Comparison of ENCODE assay signal across 17 cellular contexts in genomic region chr10:82742478-82742877, GRCh38.
A peak's percentile ranks its signal among the peaks of the same experiment; 100 is the strongest.
DNase-seq lines count a peak whose midpoint lies in the region; FAIRE-seq and TF ChIP-seq lines count a peak whose summit lies in the region.
"Had no signal": no experiment of that assay in that cellular context is flagged by ENCODE, and none has a peak within 500 bp of the region (broad histone marks: within the 10 kb centered on the region; RNA-seq: fewer than 3 reads in every experiment).

No MANE protein-coding gene starts in this region.

- no peaks in the 10 kb centered on the region for H3K36me3 Mint-ChIP-seq in activated CD4-positive, alpha-beta memory T cell treated with anti-CD3 and anti-CD28 coated beads, Interleukin-2, amount 10 ng/mL, durations not matched to agents 7 days and 5 days (ENCODE audit: low read depth)
- H3K36me3 Mint-ChIP-seq: immature natural killer cell had no signal

- no peak for FAIRE-seq in small intestine (lab: Jason Lieb, UNC)

- H3K4me3 ChIP-seq in fibroblast of mammary gland (ENCODE audit: control insufficient read depth, low read depth, low read length) (no peak overlapping the region), small intestine (ENCODE audit: low read depth in 1 of 2, low read length in 2 of 2) (no peak overlapping the region), SJCRH30 (no peak overlapping the region), uterus (no peak overlapping the region)
- H3K4me3 ChIP-seq: Peyer's patch had no signal

- POLR2A ChIA-PET in activated CD4-positive, alpha-beta memory T cell treated with anti-CD3 and anti-CD28 coated beads, Interleukin-2, amount 10 ng/mL, durations not matched to agents 7 days and 5 days (lab: Charles Lee), result no interaction called here

- intact Hi-C loops in uterus (cut with DNase I; ENCODE audit: low total_unique reads), result no loop called here

- H3K4me1 ChIP-seq in small intestine (ENCODE audit: control insufficient read depth in 2 of 2, insufficient read depth in 1 of 2, low read depth in 1 of 2, low read length in 1 of 2), result no peaks in the 10 kb centered on the region
- no peaks in the 10 kb centered on the region for H3K4me1 ChIP-seq in SJCRH30
- H3K4me1 ChIP-seq in uterus, result no peaks in the 10 kb centered on the region
- H3K4me1 ChIP-seq: Peyer's patch had no signal

- H3K4me1 Mint-ChIP-seq in activated CD4-positive, alpha-beta memory T cell treated with anti-CD3 and anti-CD28 coated beads, Interleukin-2, amount 10 ng/mL, durations not matched to agents 7 days and 5 days, result no peaks in the 10 kb centered on the region
- H3K4me1 Mint-ChIP-seq: immature natural killer cell; stimulated activated naive CD8-positive, alpha-beta T cell treated with anti-CD3 and anti-CD28 coated beads, Interleukin-15, amount 100 ng/mL, for 72 hours had no signal

- H3K27me3 Mint-ChIP-seq in activated CD4-positive, alpha-beta memory T cell treated with anti-CD3 and anti-CD28 coated beads, Interleukin-2, amount 10 ng/mL, durations not matched to agents 7 days and 5 days, result no peaks in the 10 kb centered on the region
- H3K27me3 Mint-ChIP-seq: stimulated activated naive CD8-positive, alpha-beta T cell treated with anti-CD3 and anti-CD28 coated beads, Interleukin-15, amount 100 ng/mL, for 72 hours had no signal

- H3K27ac Mint-ChIP-seq in activated CD4-positive, alpha-beta memory T cell treated with anti-CD3 and anti-CD28 coated beads, Interleukin-2, amount 10 ng/mL, durations not matched to agents 7 days and 5 days, result no peak overlapping the region
- H3K27ac Mint-ChIP-seq: immature natural killer cell; nephron progenitor cell; stimulated activated naive CD8-positive, alpha-beta T cell treated with anti-CD3 and anti-CD28 coated beads, Interleukin-15, amount 100 ng/mL, for 72 hours had no signal

- no peak overlapping the region for H3K4me3 Mint-ChIP-seq in activated CD4-positive, alpha-beta memory T cell treated with anti-CD3 and anti-CD28 coated beads, Interleukin-2, amount 10 ng/mL, durations not matched to agents 7 days and 5 days
- H3K4me3 Mint-ChIP-seq: immature natural killer cell; nephron progenitor cell; stimulated activated naive CD8-positive, alpha-beta T cell treated with anti-CD3 and anti-CD28 coated beads, Interleukin-15, amount 100 ng/mL, for 72 hours had no signal

- no peaks in the 10 kb centered on the region for H3K9me3 ChIP-seq in small intestine (ENCODE audit: control insufficient read depth, low read depth)
- no peaks in the 10 kb centered on the region for H3K9me3 ChIP-seq in SJCRH30 (replicated peaks)
- no peaks in the 10 kb centered on the region for H3K9me3 ChIP-seq in uterus
- H3K9me3 ChIP-seq: Caco-2, Peyer's patch had no signal

- WGBS in small intestine, 3 donors, result 54 to 61% (median 59%) methylated on average over 4 of the region's 4 CpGs

- peak; percentile 66 for DNase-seq in HK-2 (ENCODE audit: unreplicated experiment)
- peak; percentile 36 for DNase-seq in SKM-1 treated with dmso at 0.1 percent for 144 hours (lab: John Stamatoyannopoulos, UW; ENCODE audit: unreplicated experiment)
- peak; percentile 17 for DNase-seq in fibroblast of mammary gland (ENCODE audit: low read depth)
- peak; percentile 0 for DNase-seq in small intestine
- no peak for DNase-seq in SJCRH30
- no peak for DNase-seq in activated CD4-positive, alpha-beta memory T cell treated with anti-CD3 and anti-CD28 coated beads, Interleukin-2, amount 10 ng/mL, durations not matched to agents 7 days and 5 days
- DNase-seq in uterus, result no peak
- no peak for DNase-seq in DMS 273 (lab: John Stamatoyannopoulos, UW; ENCODE audit: unreplicated experiment)
- DNase-seq: activated CD4-positive, alpha-beta T cell treated with anti-CD3 and anti-CD28 coated beads for 48 hours; activated naive CD4-positive, alpha-beta T cell; Caco-2; immature natural killer cell; IMR-90; NCI-H2107; nephron progenitor cell; Peyer's patch; stimulated activated naive CD8-positive, alpha-beta T cell treated with anti-CD3 and anti-CD28 coated beads, Interleukin-15, amount 100 ng/mL, for 72 hours had no signal

- CTCF ChIA-PET in activated CD4-positive, alpha-beta memory T cell treated with anti-CD3 and anti-CD28 coated beads, Interleukin-2, amount 10 ng/mL, durations not matched to agents 7 days and 5 days (lab: Charles Lee), result no interaction called here

- H3K27me3 ChIP-seq in small intestine (ENCODE audit: control insufficient read depth in 2 of 2, insufficient read depth in 2 of 2, low read length in 2 of 2), result no peaks in the 10 kb centered on the region
- no peaks in the 10 kb centered on the region for H3K27me3 ChIP-seq in SJCRH30
- no peaks in the 10 kb centered on the region for H3K27me3 ChIP-seq in uterus
- H3K27me3 ChIP-seq: Peyer's patch had no signal

- no peak for TF ChIP-seq POLR2A in uterus (IDR thresholded peaks at IDR 0.05)

- H3K36me3 ChIP-seq in small intestine (ENCODE audit: control insufficient read depth in 2 of 2, insufficient read depth in 2 of 2, low read length in 2 of 2) (no peaks in the 10 kb centered on the region), SJCRH30 (no peaks in the 10 kb centered on the region), uterus (no peaks in the 10 kb centered on the region)
- H3K36me3 ChIP-seq: Peyer's patch had no signal

- TF ChIP-seq CTCF in fibroblast of mammary gland (conservative IDR thresholded peaks at IDR 0.05; ENCODE audit: control insufficient read depth, insufficient read depth, low read depth, low read length) (no peak), uterus (IDR thresholded peaks at IDR 0.05) (no peak)

- H3K27ac ChIP-seq in small intestine (ENCODE audit: low read depth in 1 of 2, low read length in 1 of 2), result no peak overlapping the region
- H3K27ac ChIP-seq in SJCRH30, result no peak overlapping the region
- no peak overlapping the region for H3K27ac ChIP-seq in uterus
- H3K27ac ChIP-seq: Peyer's patch had no signal

- H3K9me3 Mint-ChIP-seq in activated CD4-positive, alpha-beta memory T cell treated with anti-CD3 and anti-CD28 coated beads, Interleukin-2, amount 10 ng/mL, durations not matched to agents 7 days and 5 days, result no peaks in the 10 kb centered on the region
- H3K9me3 Mint-ChIP-seq: nephron progenitor cell had no signal

Comparison
In these comparisons a context has a peak if more than half of its experiments do, and no peak if none do; other contexts are left out.
1. DNase-seq: peak in HK-2 (single experiment), SKM-1 treated with dmso at 0.1 percent for 144 hours (single experiment), fibroblast of mammary gland (single experiment) and small intestine (single experiment); none in SJCRH30 (0 of 2), activated CD4-positive, alpha-beta memory T cell treated with anti-CD3 and anti-CD28 coated beads, Interleukin-2, amount 10 ng/mL, durations not matched to agents 7 days and 5 days (single experiment), uterus (0 of 2) and DMS 273 (single experiment).